In genomic region chr14:56199095-56199975, GRCh38 we compare ENCODE assay signal across 7 cellular contexts.
DNase-seq lines count a peak whose midpoint lies in the region; ATAC-seq and TF ChIP-seq lines count a peak whose summit lies in the region.

No MANE protein-coding gene starts in this region.

- no peaks in the 10 kb centered on the region for H3K79me2 ChIP-seq in SK-N-SH (ENCODE audit: insufficient read depth)

- TF ChIP-seq RAD21 in SK-N-SH (IDR thresholded peaks at IDR 0.05; ENCODE audit: low read length) = no peak

- no peaks in the 10 kb centered on the region for H3K36me3 ChIP-seq in breast epithelium
- H3K36me3 ChIP-seq in muscle layer of duodenum (ENCODE audit: control insufficient read depth in 1 of 2, insufficient read depth in 2 of 2, low read length in 2 of 2) = no peaks in the 10 kb centered on the region
- H3K36me3 ChIP-seq in SK-N-SH (replicated peaks in 1 of 2; ENCODE audit: control insufficient read depth in 1 of 2, insufficient read depth in 2 of 2, low read length in 1 of 2) = no peaks in the 10 kb centered on the region

- 0% methylated on average over 6 of the region's 6 CpGs for WGBS in SK-N-SH (ENCODE audit: low lambda C conversion rate)

- no peaks in the 10 kb centered on the region for H3K36me3 Mint-ChIP-seq in activated T-helper 2 cell treated with anti-CD3 and anti-CD28 coated beads, Interferon-gamma antibody, Interleukin-2, Interleukin-4, amounts not matched to agents 10 μg/mL and 5 μg/mL and 100 μg/mL, durations not matched to agents 14 hours and 24 hours and 36 hours (ENCODE audit: low read depth)

- H3K4me1 ChIP-seq in breast epithelium (no peaks in the 10 kb centered on the region), muscle layer of duodenum (ENCODE audit: control insufficient read depth in 1 of 2, insufficient read depth in 2 of 2, low read length in 2 of 2) (peaks cover 5 to 11% of the 10 kb centered on the region in 2 donors), SK-N-SH (ENCODE audit: control insufficient read depth in 1 of 2, insufficient read depth in 2 of 2, low read depth in 1 of 2, low read length in 1 of 2) (no peaks in the 10 kb centered on the region)

- intact Hi-C loops in breast epithelium (cut with DNase I; ENCODE audit: low total_unique reads) = no loop called here
- intact Hi-C loops in activated T-helper 2 cell treated with anti-CD3 and anti-CD28 coated beads, Interferon-gamma antibody, Interleukin-2, Interleukin-4, amounts not matched to agents 10 μg/mL and 5 μg/mL and 100 μg/mL, durations not matched to agents 14 hours and 24 hours and 36 hours (cut with micrococcal nuclease) = no loop called here

- CTCF ChIA-PET in SK-N-SH (lab: Yijun Ruan, JAX) = no interaction called here

- H3K9me3 Mint-ChIP-seq in activated T-helper 2 cell treated with anti-CD3 and anti-CD28 coated beads, Interferon-gamma antibody, Interleukin-2, Interleukin-4, amounts not matched to agents 10 μg/mL and 5 μg/mL and 100 μg/mL, durations not matched to agents 14 hours and 24 hours and 36 hours = no peaks in the 10 kb centered on the region

- no peaks in the 10 kb centered on the region for H3K27me3 Mint-ChIP-seq in activated T-helper 2 cell treated with anti-CD3 and anti-CD28 coated beads, Interferon-gamma antibody, Interleukin-2, Interleukin-4, amounts not matched to agents 10 μg/mL and 5 μg/mL and 100 μg/mL, durations not matched to agents 14 hours and 24 hours and 36 hours (ENCODE audit: low read depth)

- no peaks in the 10 kb centered on the region for H3K9me2 ChIP-seq in SK-N-SH

- ATAC-seq in GM19438 (IDR thresholded peaks at IDR 0.05; ENCODE audit: low read depth, unreplicated experiment) (peak; percentile 36), HG03460 (IDR thresholded peaks at IDR 0.05; ENCODE audit: unreplicated experiment) (peak; percentile 40)

- H3K9ac ChIP-seq in SK-N-SH = no peak overlapping the region

- H3K27ac ChIP-seq in breast epithelium (peak overlapping the region; percentile 24 to 77), muscle layer of duodenum (ENCODE audit: low read length) (peak overlapping the region; percentile 68), SK-N-SH (ENCODE audit: low read depth in 2 of 2, low read length in 1 of 2) (no peak overlapping the region)

- no peak overlapping the region for H2AFZ ChIP-seq in SK-N-SH (ENCODE audit: low read depth)

- no peak overlapping the region for H3K4me3 Mint-ChIP-seq in activated T-helper 2 cell treated with anti-CD3 and anti-CD28 coated beads, Interferon-gamma antibody, Interleukin-2, Interleukin-4, amounts not matched to agents 10 μg/mL and 5 μg/mL and 100 μg/mL, durations not matched to agents 14 hours and 24 hours and 36 hours (ENCODE audit: low read depth)

- H3K4me3 ChIP-seq in breast epithelium = no peak overlapping the region
- H3K4me3 ChIP-seq in muscle layer of duodenum (ENCODE audit: low read depth in 1 of 2, low read length in 2 of 2) = no peak overlapping the region
- no peak overlapping the region for H3K4me3 ChIP-seq in SK-N-SH (ENCODE audit: low read depth in 2 of 2, low read length in 1 of 2)

- no peak for TF ChIP-seq POLR2A in breast epithelium (IDR thresholded peaks at IDR 0.05)

- no peaks in the 10 kb centered on the region for H4K20me1 ChIP-seq in SK-N-SH (ENCODE audit: insufficient read depth)

- H3K9me3 ChIP-seq in breast epithelium (no peaks in the 10 kb centered on the region), muscle layer of duodenum (ENCODE audit: control insufficient read depth in 1 of 2, low read length in 2 of 2) (no peaks in the 10 kb centered on the region), SK-N-SH (no peaks in the 10 kb centered on the region)

- H3K27ac Mint-ChIP-seq in activated T-helper 2 cell treated with anti-CD3 and anti-CD28 coated beads, Interferon-gamma antibody, Interleukin-2, Interleukin-4, amounts not matched to agents 10 μg/mL and 5 μg/mL and 100 μg/mL, durations not matched to agents 14 hours and 24 hours and 36 hours = no peak overlapping the region

- DNase-seq in breast epithelium (ENCODE audit: low spot score in 2 of 2) (no peak), SK-N-SH (no peak), NCI-H1417 treated with DMSO at 0.1 percent for 48 hours (lab: John Stamatoyannopoulos, UW) (no peak)
- no peak for DNase-seq in activated T-helper 2 cell treated with anti-CD3 and anti-CD28 coated beads, Interferon-gamma antibody, Interleukin-2, Interleukin-4, amounts not matched to agents 10 μg/mL and 5 μg/mL and 100 μg/mL, durations not matched to agents 14 hours and 24 hours and 36 hours (ENCODE audit: low spot score)

- H3K4me2 ChIP-seq in SK-N-SH = no peak overlapping the region

- no peaks in the 10 kb centered on the region for H3K27me3 ChIP-seq in breast epithelium
- no peaks in the 10 kb centered on the region for H3K27me3 ChIP-seq in muscle layer of duodenum (ENCODE audit: low read depth, low read length)
- peaks cover 11% of the 10 kb centered on the region; the same call in 1 of the 2 replicates for H3K27me3 ChIP-seq in SK-N-SH (ENCODE audit: insufficient read depth)

- TF ChIP-seq CTCF in breast epithelium (IDR thresholded peaks at IDR 0.05) (no peak), SK-N-SH (IDR thresholded peaks at IDR 0.05) (no peak)

- no peak for TF ChIP-seq EP300 in SK-N-SH (IDR thresholded peaks at IDR 0.05; ENCODE audit: borderline replicate concordance in 1 of 2, low read depth in 1 of 2, low read length in 1 of 2)

- H3K4me1 Mint-ChIP-seq in activated T-helper 2 cell treated with anti-CD3 and anti-CD28 coated beads, Interferon-gamma antibody, Interleukin-2, Interleukin-4, amounts not matched to agents 10 μg/mL and 5 μg/mL and 100 μg/mL, durations not matched to agents 14 hours and 24 hours and 36 hours (ENCODE audit: low read depth) = peaks cover 17% of the 10 kb centered on the region

- H3F3A ChIP-seq in SK-N-SH (replicated peaks; ENCODE audit: insufficient read depth) = no peaks in the 10 kb centered on the region

- POLR2A ChIA-PET in SK-N-SH (lab: Yijun Ruan, JAX) = no interaction called here

TF ChIP-seq in SK-N-SH, 30 proteins besides CTCF, POLR2A, EP300 and RAD21:
- TF ChIP-seq POLR2AphosphoS5 (IDR thresholded peaks at IDR 0.05; ENCODE audit: low read depth, low read length) (no peak), MXI1 (IDR thresholded peaks at IDR 0.05; ENCODE audit: low read depth, low read length) (no peak), FOSL2 (IDR thresholded peaks at IDR 0.05; ENCODE audit: borderline replicate concordance, low read depth) (no peak), NFIC (IDR thresholded peaks at IDR 0.05; ENCODE audit: borderline replicate concordance) (no peak), SMC3 (IDR thresholded peaks at IDR 0.05; ENCODE audit: low read depth, low read length) (no peak)

Comparison
In these comparisons a context has a peak if more than half of its experiments do, and no peak if none do; other contexts are left out.
1. H3K27ac ChIP-seq: peak in breast epithelium (2 of 2) and muscle layer of duodenum (single experiment); none in SK-N-SH (0 of 2).